Comparison of ENCODE assay signal across 2 cellular contexts in genomic region chr4:36236159-36236558, GRCh38.
TF ChIP-seq lines count a peak whose summit lies in the region.

No MANE protein-coding gene starts in this region.

TF ChIP-seq in GM12891, 5 proteins besides CTCF, POLR2A, EP300 and RAD21:
- no peak for TF ChIP-seq PAX5 (IDR thresholded peaks at IDR 0.05; ENCODE audit: insufficient read depth, low read length, severe bottlenecking)
- TF ChIP-seq POU2F2 (IDR thresholded peaks at IDR 0.05; ENCODE audit: low read depth, low read length): no peak
- TF ChIP-seq SPI1 (IDR thresholded peaks at IDR 0.05; ENCODE audit: low read depth, low read length): no peak
- TF ChIP-seq POLR2AphosphoS5 (IDR thresholded peaks at IDR 0.05; ENCODE audit: low read depth, low read length): no peak
- no peak for TF ChIP-seq TAF1 (IDR thresholded peaks at IDR 0.05; ENCODE audit: low read depth, low read length)

TF ChIP-seq in GM12878, 131 proteins besides CTCF, POLR2A, EP300 and RAD21:
- TF ChIP-seq SREBF1 (IDR thresholded peaks at IDR 0.05; ENCODE audit: low read length) (no peak), SMARCA5 (IDR thresholded peaks at IDR 0.05) (no peak), ATF7 (IDR thresholded peaks at IDR 0.05; ENCODE audit: low read depth) (peak; percentile 44; the same call in 1 of the 2 replicates), NR2F1 (conservative IDR thresholded peaks at IDR 0.05) (no peak)
- TF ChIP-seq, protein P1, sequence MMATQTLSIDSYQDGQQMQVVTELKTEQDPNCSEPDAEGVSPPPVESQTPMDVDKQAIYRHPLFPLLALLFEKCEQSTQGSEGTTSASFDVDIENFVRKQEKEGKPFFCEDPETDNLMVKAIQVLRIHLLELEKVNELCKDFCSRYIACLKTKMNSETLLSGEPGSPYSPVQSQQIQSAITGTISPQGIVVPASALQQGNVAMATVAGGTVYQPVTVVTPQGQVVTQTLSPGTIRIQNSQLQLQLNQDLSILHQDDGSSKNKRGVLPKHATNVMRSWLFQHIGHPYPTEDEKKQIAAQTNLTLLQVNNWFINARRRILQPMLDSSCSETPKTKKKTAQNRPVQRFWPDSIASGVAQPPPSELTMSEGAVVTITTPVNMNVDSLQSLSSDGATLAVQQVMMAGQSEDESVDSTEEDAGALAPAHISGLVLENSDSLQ (IDR thresholded peaks at IDR 0.05): no peak
